Comparison of ENCODE assay signal across 1 cellular context in the genomic region with DNA sequence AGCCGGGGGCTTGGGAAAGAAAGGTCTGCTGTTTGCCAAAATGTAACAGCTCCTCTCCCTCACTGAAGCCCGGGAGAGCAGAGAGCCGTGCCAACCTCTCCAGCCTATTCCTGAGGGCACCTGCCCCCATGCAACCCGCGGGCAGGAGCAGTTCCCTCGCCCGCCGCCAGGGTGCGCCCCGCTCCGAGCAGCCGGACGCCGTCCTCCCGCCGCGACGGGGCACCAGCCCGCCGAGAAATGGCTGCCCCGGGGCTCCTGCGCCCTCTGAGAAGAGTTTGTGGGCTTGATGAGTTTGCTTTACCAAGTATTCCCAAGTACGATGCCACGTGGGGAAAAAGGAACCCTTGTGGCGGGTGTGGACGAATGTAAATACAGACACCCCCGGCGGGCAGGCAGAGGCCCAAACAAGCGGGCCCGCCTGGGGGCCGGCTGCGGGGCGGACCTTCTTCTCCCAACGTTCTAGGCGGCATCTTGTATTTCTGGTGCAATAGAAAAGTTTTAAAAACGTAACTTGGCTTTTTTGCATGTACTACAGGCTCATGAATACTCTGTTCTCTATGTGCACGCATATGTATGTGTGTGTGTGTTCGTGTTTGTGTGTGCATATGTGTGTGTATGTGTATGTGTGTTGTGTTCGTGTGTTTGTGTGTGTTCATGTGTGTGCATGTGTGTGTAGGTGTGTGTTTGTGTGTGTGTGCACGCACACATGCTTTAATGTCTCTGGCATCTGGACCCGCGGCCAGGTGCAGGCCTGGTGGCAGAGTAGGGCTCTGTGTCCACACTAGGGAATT.
TF ChIP-seq lines count a peak whose summit lies in the region.

No MANE protein-coding gene starts in this region.

TF ChIP-seq in HEK293, 187 proteins besides CTCF, POLR2A, EP300 and RAD21 (continued from another document and continues in another):
- TF ChIP-seq ZNF488 (tag by site-specific recombination; IDR thresholded peaks at IDR 0.05) (no peak), ZNF37A (tag by site-specific recombination; IDR thresholded peaks at IDR 0.05) (no peak), SP3 (tag by site-specific recombination; IDR thresholded peaks at IDR 0.05) (peak; percentile 56), ZNF571 (tag by site-specific recombination; IDR thresholded peaks at IDR 0.05) (no peak), ZIC2 (tag by site-specific recombination; IDR thresholded peaks at IDR 0.05) (peak; percentile 65), ZNF19 (tag by site-specific recombination; IDR thresholded peaks at IDR 0.05; ENCODE audit: low read depth) (no peak), ZBTB49 (tag by site-specific recombination; IDR thresholded peaks at IDR 0.05; ENCODE audit: low read depth) (no peak), MEIS1 (CRISPR knock-in tag; IDR thresholded peaks at IDR 0.05; ENCODE audit: borderline replicate concordance) (no peak), ZNF132 (tag by site-specific recombination; IDR thresholded peaks at IDR 0.05; ENCODE audit: borderline replicate concordance) (no peak), ZNF585B (tag by site-specific recombination; IDR thresholded peaks at IDR 0.05) (no peak), PATZ1 (tag by site-specific recombination; IDR thresholded peaks at IDR 0.05) (peak; percentile 49), ATF2 (tag by site-specific recombination; IDR thresholded peaks at IDR 0.05; ENCODE audit: low read depth) (no peak), ZNF175 (tag by site-specific recombination; IDR thresholded peaks at IDR 0.05) (no peak), KLF8 (tag by site-specific recombination; IDR thresholded peaks at IDR 0.05) (no peak), ZNF416 (tag by site-specific recombination; IDR thresholded peaks at IDR 0.05) (no peak), ZEB2 (tag by site-specific recombination; IDR thresholded peaks at IDR 0.05) (0 out of 2 replicates have a peak, but pooled peaks have one; percentile 35), ZNF785 (tag by site-specific recombination; IDR thresholded peaks at IDR 0.05) (no peak), KLF10 (tag by site-specific recombination; IDR thresholded peaks at IDR 0.05) (no peak), ZNF777 (tag by site-specific recombination; IDR thresholded peaks at IDR 0.05; ENCODE audit: borderline replicate concordance) (no peak), ZNF148 (tag by site-specific recombination; IDR thresholded peaks at IDR 0.05; ENCODE audit: borderline replicate concordance) (no peak), ZNF549 (tag by site-specific recombination; IDR thresholded peaks at IDR 0.05) (no peak), ZFP41 (tag by site-specific recombination; IDR thresholded peaks at IDR 0.05; ENCODE audit: borderline replicate concordance) (no peak), ZBTB10 (tag by site-specific recombination; IDR thresholded peaks at IDR 0.05) (no peak), ZSCAN16 (tag by site-specific recombination; IDR thresholded peaks at IDR 0.05) (no peak), ZNF792 (tag by site-specific recombination; IDR thresholded peaks at IDR 0.05) (no peak), ZNF561 (tag by site-specific recombination; IDR thresholded peaks at IDR 0.05; ENCODE audit: borderline replicate concordance) (peak; percentile 95), MZF1 (tag by site-specific recombination; IDR thresholded peaks at IDR 0.05; ENCODE audit: borderline replicate concordance) (no peak), KLF9 (tag by site-specific recombination; IDR thresholded peaks at IDR 0.05; ENCODE audit: low read depth) (no peak), ZNF366 (tag by site-specific recombination; conservative IDR thresholded peaks at IDR 0.05) (no peak), ZSCAN5A (tag by site-specific recombination; IDR thresholded peaks at IDR 0.05) (no peak), ZNF302 (tag by site-specific recombination; IDR thresholded peaks at IDR 0.05; ENCODE audit: low read depth) (no peak), ZNF394 (tag by site-specific recombination; IDR thresholded peaks at IDR 0.05; ENCODE audit: borderline replicate concordance) (no peak), ZFP69B (tag by site-specific recombination; IDR thresholded peaks at IDR 0.05) (peak; percentile 69), IKZF3 (tag by site-specific recombination; IDR thresholded peaks at IDR 0.05) (no peak), EGR2 (tag by site-specific recombination; IDR thresholded peaks at IDR 0.05; ENCODE audit: low read depth) (no peak), GFI1B (tag by site-specific recombination; IDR thresholded peaks at IDR 0.05) (no peak), ZNF623 (tag by site-specific recombination; IDR thresholded peaks at IDR 0.05) (no peak), ZNF248 (tag by site-specific recombination; IDR thresholded peaks at IDR 0.05) (no peak), ZNF776 (tag by site-specific recombination; IDR thresholded peaks at IDR 0.05; ENCODE audit: borderline replicate concordance) (no peak), ZNF433 (tag by site-specific recombination; IDR thresholded peaks at IDR 0.05; ENCODE audit: low read depth) (no peak)
- TF ChIP-seq, protein P1, sequence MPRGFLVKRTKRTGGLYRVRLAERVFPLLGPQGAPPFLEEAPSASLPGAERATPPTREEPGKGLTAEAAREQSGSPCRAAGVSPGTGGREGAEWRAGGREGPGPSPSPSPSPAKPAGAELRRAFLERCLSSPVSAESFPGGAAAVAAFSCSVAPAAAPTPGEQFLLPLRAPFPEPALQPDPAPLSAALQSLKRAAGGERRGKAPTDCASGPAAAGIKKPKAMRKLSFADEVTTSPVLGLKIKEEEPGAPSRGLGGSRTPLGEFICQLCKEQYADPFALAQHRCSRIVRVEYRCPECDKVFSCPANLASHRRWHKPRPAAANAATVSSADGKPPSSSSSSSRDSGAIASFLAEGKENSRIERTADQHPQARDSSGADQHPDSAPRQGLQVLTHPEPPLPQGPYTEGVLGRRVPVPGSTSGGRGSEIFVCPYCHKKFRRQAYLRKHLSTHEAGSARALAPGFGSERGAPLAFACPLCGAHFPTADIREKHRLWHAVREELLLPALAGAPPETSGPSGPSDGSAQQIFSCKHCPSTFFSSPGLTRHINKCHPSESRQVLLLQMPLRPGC (tag by site-specific recombination; IDR thresholded peaks at IDR 0.05) = no peak
- TF ChIP-seq, protein P2, sequence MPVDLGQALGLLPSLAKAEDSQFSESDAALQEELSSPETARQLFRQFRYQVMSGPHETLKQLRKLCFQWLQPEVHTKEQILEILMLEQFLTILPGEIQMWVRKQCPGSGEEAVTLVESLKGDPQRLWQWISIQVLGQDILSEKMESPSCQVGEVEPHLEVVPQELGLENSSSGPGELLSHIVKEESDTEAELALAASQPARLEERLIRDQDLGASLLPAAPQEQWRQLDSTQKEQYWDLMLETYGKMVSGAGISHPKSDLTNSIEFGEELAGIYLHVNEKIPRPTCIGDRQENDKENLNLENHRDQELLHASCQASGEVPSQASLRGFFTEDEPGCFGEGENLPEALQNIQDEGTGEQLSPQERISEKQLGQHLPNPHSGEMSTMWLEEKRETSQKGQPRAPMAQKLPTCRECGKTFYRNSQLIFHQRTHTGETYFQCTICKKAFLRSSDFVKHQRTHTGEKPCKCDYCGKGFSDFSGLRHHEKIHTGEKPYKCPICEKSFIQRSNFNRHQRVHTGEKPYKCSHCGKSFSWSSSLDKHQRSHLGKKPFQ (tag by site-specific recombination; IDR thresholded peaks at IDR 0.05) = no peak
